1 cellular context compared by ENCODE assay signal in genomic region chr3:155018621-155019330, GRCh38.
A peak's percentile ranks its signal among the peaks of the same experiment; 100 is the strongest.
TF ChIP-seq lines count a peak whose summit lies in the region.

No MANE protein-coding gene starts in this region.

TF ChIP-seq in K562, 482 proteins besides CTCF, POLR2A, EP300 and RAD21 (continued from another document and continues in another):
- TF ChIP-seq E2F4 (CRISPR knock-in tag; IDR thresholded peaks at IDR 0.05; ENCODE audit: low read depth) (no peak), E2F6 (IDR thresholded peaks at IDR 0.05; ENCODE audit: borderline replicate concordance in 1 of 2, extremely low read depth in 1 of 2, insufficient read depth in 1 of 2, insufficient read length in 1 of 2, low read depth in 1 of 2, low read length in 1 of 2, poor library complexity in 1 of 2, severe bottlenecking in 1 of 2) (no peak), SRSF3 (IDR thresholded peaks at IDR 0.05; ENCODE audit: insufficient read depth, low read length) (no peak), SNRNP70 (optimal IDR thresholded peaks at IDR 0.05; ENCODE audit: low read depth, low read length) (no peak), DIDO1 (tag; IDR thresholded peaks at IDR 0.05; ENCODE audit: low read depth) (0 out of 2 replicates have a peak, but pooled peaks have one; percentile 41), NKRF (IDR thresholded peaks at IDR 0.05; ENCODE audit: borderline replicate concordance) (no peak), ZHX1 (conservative IDR thresholded peaks at IDR 0.05; ENCODE audit: low read length) (no peak), MCM5 (IDR thresholded peaks at IDR 0.05; ENCODE audit: low read depth) (no peak), STAT5A (IDR thresholded peaks at IDR 0.05; ENCODE audit: borderline replicate concordance, low read length) (peak; percentile 82), ELK3 (CRISPR knock-in tag; IDR thresholded peaks at IDR 0.05) (no peak), PBX2 (CRISPR knock-in tag; IDR thresholded peaks at IDR 0.05; ENCODE audit: low read depth) (no peak), PBX2 (tag; conservative IDR thresholded peaks at IDR 0.05; ENCODE audit: low read depth) (0 out of 2 replicates have a peak, but pooled peaks have one; percentile 49), ZC3H4 (CRISPR knock-in tag; IDR thresholded peaks at IDR 0.05; ENCODE audit: borderline replicate concordance) (no peak), ZNF384 (IDR thresholded peaks at IDR 0.05; ENCODE audit: low read depth, low read length) (no peak), NR1H2 (CRISPR knock-in tag; IDR thresholded peaks at IDR 0.05) (no peak), ZBTB40 (IDR thresholded peaks at IDR 0.05) (peak; percentile 48), ZBTB40 (CRISPR knock-in tag; IDR thresholded peaks at IDR 0.05) (no peak), RBM22 (IDR thresholded peaks at IDR 0.05; ENCODE audit: low read depth, low read length, poor library complexity, severe bottlenecking) (no peak), EWSR1 (IDR thresholded peaks at IDR 0.05; ENCODE audit: borderline replicate concordance, low read depth, partially characterized antibody) (no peak), BMI1 (IDR thresholded peaks at IDR 0.05; ENCODE audit: low read length) (no peak), ZFP91 (CRISPR knock-in tag; IDR thresholded peaks at IDR 0.05) (no peak), ZBTB34 (CRISPR knock-in tag; IDR thresholded peaks at IDR 0.05) (no peak), ETV6 (IDR thresholded peaks at IDR 0.05; ENCODE audit: borderline replicate concordance in 1 of 2, low read depth in 2 of 2, low read length in 1 of 2) (peak in 1 of 2 experiments; percentile 84; a peak in 3 of 4 replicates), ETV6 (CRISPR knock-in tag; IDR thresholded peaks at IDR 0.05; ENCODE audit: borderline replicate concordance) (no peak), FOXJ2 (tag; IDR thresholded peaks at IDR 0.05) (peak; percentile 84), RBM39 (optimal IDR thresholded peaks at IDR 0.05; ENCODE audit: low read depth, low read length) (no peak), GTF2E2 (tag; IDR thresholded peaks at IDR 0.05) (no peak), GTF2F1 (IDR thresholded peaks at IDR 0.05; ENCODE audit: low read depth, low read length) (no peak), ZBTB8A (IDR thresholded peaks at IDR 0.05; ENCODE audit: partially characterized antibody) (no peak), ZNF41 (CRISPR knock-in tag; conservative IDR thresholded peaks at IDR 0.05) (no peak)
